8 cellular contexts compared by ENCODE assay signal in the genomic region with DNA sequence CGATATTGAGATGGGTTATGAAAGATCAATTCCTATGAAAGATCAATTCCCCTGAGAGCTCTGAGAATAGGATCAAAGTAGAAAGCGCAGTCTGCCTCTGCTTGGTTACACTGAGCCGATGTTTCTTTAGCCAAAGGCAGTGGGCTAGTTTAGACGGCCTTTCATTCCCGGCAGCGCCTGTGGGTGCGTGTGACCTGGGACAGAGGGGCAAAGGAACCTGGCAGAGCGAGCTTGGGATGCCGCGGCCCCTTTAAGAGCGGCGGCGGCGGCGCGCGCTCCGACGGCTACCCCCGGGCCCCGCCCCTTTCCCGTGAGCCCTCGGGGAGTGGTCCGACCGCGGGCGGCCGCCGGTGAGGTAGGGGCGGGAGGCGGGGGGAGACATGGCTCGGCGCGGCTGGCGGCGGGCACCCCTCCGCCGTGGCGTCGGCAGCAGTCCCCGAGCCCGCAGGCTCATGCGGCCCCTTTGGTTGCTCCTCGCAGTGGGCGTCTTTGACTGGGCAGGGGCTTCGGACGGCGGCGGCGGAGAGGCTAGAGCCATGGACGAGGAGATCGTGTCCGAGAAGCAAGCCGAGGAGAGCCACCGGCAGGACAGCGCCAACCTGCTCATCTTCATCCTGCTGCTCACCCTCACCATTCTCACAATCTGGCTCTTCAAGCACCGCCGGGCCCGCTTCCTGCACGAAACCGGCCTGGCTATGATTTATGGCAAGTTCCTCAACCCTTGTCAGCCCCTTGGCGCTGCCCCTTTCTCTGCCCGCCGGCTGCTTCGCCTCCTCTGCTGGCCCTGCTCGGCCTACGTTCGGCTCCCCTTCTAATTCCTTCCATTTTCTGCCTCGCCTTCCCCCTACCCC. TPM values are rescaled to one million over a fixed set of nuclear protein-coding genes. Genes with fewer than 3 reads are reported as not detected.
DNase-seq lines count a peak whose midpoint lies in the region; ATAC-seq, FAIRE-seq and TF ChIP-seq lines count a peak whose summit lies in the region.

A gene (plus strand): TSS at position 313 of the 851 bp plus-strand sequence. CDS start 224 bp downstream, at position 537.

- H3K4me2 ChIP-seq in H1 (ENCODE audit: insufficient read depth in 1 of 2, low read depth in 2 of 2, low read length in 2 of 2) (peak within 1 kb of the TSS; percentile 70 to 87), mesenchymal stem cell (ENCODE audit: low read length, poor library complexity, severe bottlenecking) (peak within 1 kb of the TSS; percentile 74)

- H3K36me3 ChIP-seq in BJ (ENCODE audit: control insufficient read depth, insufficient read depth, low read length): no peaks in the 10 kb centered on the region
- no peaks in the 10 kb centered on the region for H3K36me3 ChIP-seq in H1 (ENCODE audit: control insufficient read depth in 2 of 4, insufficient read depth in 4 of 4, low read length in 3 of 4)
- no peaks in the 10 kb centered on the region for H3K36me3 ChIP-seq in mesenchymal stem cell (ENCODE audit: control insufficient read depth in 1 of 2, insufficient read depth in 2 of 2, low read depth in 1 of 2, low read length in 2 of 2)

- H2BK15ac ChIP-seq in H1 (ENCODE audit: low read length) (no peak within 1 kb of the TSS), mesenchymal stem cell (ENCODE audit: low read depth, poor library complexity, severe bottlenecking) (no peak within 1 kb of the TSS)

- H3K9me3 ChIP-seq in H1 (ENCODE audit: insufficient read depth in 2 of 2, low read depth in 1 of 2, low read length in 1 of 2) (no peaks in the 10 kb centered on the region), mesenchymal stem cell (ENCODE audit: control insufficient read depth, low read length) (no peaks in the 10 kb centered on the region)

- H4K5ac ChIP-seq in H1 (ENCODE audit: insufficient read length, low read depth, low read length): peak within 1 kb of the TSS; percentile 96

- H2BK12ac ChIP-seq in H1 (ENCODE audit: low read depth, low read length) (no peak within 1 kb of the TSS), mesenchymal stem cell (ENCODE audit: low read length in 2 of 2) (peak within 1 kb of the TSS in 1 of 2 experiments; percentile 88)

- no peak within 1 kb of the TSS for H3K23ac ChIP-seq in H1 (ENCODE audit: insufficient read length)
- peak within 1 kb of the TSS in 1 of 2 experiments; percentile 59 for H3K23ac ChIP-seq in mesenchymal stem cell (ENCODE audit: low read length in 2 of 2)

- peak; percentile 42 for TF ChIP-seq POLR2A in GM19099 (IDR thresholded peaks at IDR 0.05; ENCODE audit: extremely low read depth, insufficient read length, low read depth)
- no peak; a peak in 1 of 3 replicates for TF ChIP-seq POLR2A in H1 (IDR thresholded peaks at IDR 0.05; ENCODE audit: control extremely low read depth in 1 of 2, low read depth in 2 of 2, low read length in 2 of 2)

- H3K27me3 ChIP-seq in BJ (ENCODE audit: control insufficient read depth, insufficient read depth, low read length): no peaks in the 10 kb centered on the region
- H3K27me3 ChIP-seq in H1 (replicated peaks in 1 of 4; ENCODE audit: control insufficient read depth in 3 of 4, extremely low read depth in 1 of 4, insufficient read depth in 3 of 4, low read length in 3 of 4): no peaks in the 10 kb centered on the region
- no peaks in the 10 kb centered on the region for H3K27me3 ChIP-seq in mesenchymal stem cell (ENCODE audit: control insufficient read depth in 1 of 2, insufficient read depth in 1 of 2, low read length in 2 of 2)

- CTCF ChIA-PET in BJ (lab: Yijun Ruan, JAX): interaction anchor here (1.5 kb wide), 1 partner anchor 198 kb away, joined by 3 read pairs; no protein-coding TSS in a partner anchor
- CTCF ChIA-PET in H1 (lab: Charles Lee; ENCODE audit: partially characterized antibody): interaction anchor here (1.0 kb wide), 1 partner anchor 15 kb away, joined by 4 read pairs; no protein-coding TSS in a partner anchor

- POLR2A ChIA-PET in BJ (lab: Charles Lee) (no interaction called here), H1 (lab: Charles Lee; ENCODE audit: partially characterized antibody) (interaction anchor here (2.6 kb wide), 1 partner anchor 11 kb away, joined by 14 read pairs; a partner anchor contains a TSS)

- H2BK20ac ChIP-seq in H1 (ENCODE audit: low read length): no peak within 1 kb of the TSS

- no peak within 1 kb of the TSS for H3K4ac ChIP-seq in H1 (replicated peaks; ENCODE audit: insufficient read length, low read depth, low read length)
- peak within 1 kb of the TSS in 1 of 2 experiments; percentile 75 for H3K4ac ChIP-seq in mesenchymal stem cell (ENCODE audit: low read depth in 1 of 2, low read length in 2 of 2)

- H2AFZ ChIP-seq in H1 (ENCODE audit: low read length) (peak within 1 kb of the TSS; percentile 88), mesenchymal stem cell (ENCODE audit: low read depth, low read length) (peak within 1 kb of the TSS; percentile 81)

- peak within 1 kb of the TSS; percentile 36; the same call in 1 of the 2 replicates for H3K27ac ChIP-seq in H1 (ENCODE audit: low read depth, low read length)
- peak within 1 kb of the TSS; percentile 26 for H3K27ac ChIP-seq in mesenchymal stem cell (ENCODE audit: low read length, poor library complexity, severe bottlenecking)

- no peak within 1 kb of the TSS for H4K91ac ChIP-seq in H1 (replicated peaks; ENCODE audit: insufficient read length, low read length)
- no peak within 1 kb of the TSS for H4K91ac ChIP-seq in mesenchymal stem cell (ENCODE audit: low read length)

- H3K14ac ChIP-seq in H1 (ENCODE audit: insufficient read length): no peak within 1 kb of the TSS
- peak within 1 kb of the TSS in 1 of 2 experiments; percentile 88 for H3K14ac ChIP-seq in mesenchymal stem cell (ENCODE audit: low read length in 2 of 2)

- no peak for TF ChIP-seq EP300 in H1 (IDR thresholded peaks at IDR 0.05; ENCODE audit: borderline replicate concordance in 1 of 2, low read depth in 2 of 2, low read length in 2 of 2)

- ATAC-seq in HG03354 (IDR thresholded peaks at IDR 0.05; ENCODE audit: poor library complexity, severe bottlenecking, unreplicated experiment): peak; percentile 89

- H4K8ac ChIP-seq in H1 (ENCODE audit: extremely low read depth, insufficient read depth, low read length) (no peak within 1 kb of the TSS; the same call in 1 of the 2 replicates), mesenchymal stem cell (ENCODE audit: low read length) (peak within 1 kb of the TSS; percentile 75)

- FAIRE-seq in H1 (lab: Jason Lieb, UNC): no peak

- H3K4me1 ChIP-seq in H1 (replicated peaks in 1 of 4; ENCODE audit: control insufficient read depth in 3 of 4, insufficient read depth in 4 of 4, low read length in 3 of 4): no peaks in the 10 kb centered on the region
- no peaks in the 10 kb centered on the region for H3K4me1 ChIP-seq in mesenchymal stem cell (ENCODE audit: control insufficient read depth, insufficient read depth, low read depth, low read length)

- peak within 1 kb of the TSS; percentile 25 for H3K56ac ChIP-seq in H1 (replicated peaks; ENCODE audit: insufficient read length, low read depth, low read length)

- 2% methylated on average over 14 of the region's 69 CpGs; no CpG with 5 or more reads in 1 of the 2 experiments for WGBS in H1 (ENCODE audit: extremely low coverage in 1 of 2, insufficient coverage in 1 of 2, insufficient read length in 1 of 2, insufficient replicate concordance in 2 of 2, low coverage in 1 of 2, low lambda C conversion rate in 2 of 2, missing lambda C conversion rate in 1 of 2), 2 experiments
- under 1% methylated on average over 33 of the region's 69 CpGs for WGBS in mesenchymal stem cell

- peaks cover 0 to 34% of the 10 kb centered on the region in 2 experiments; a peak in 2 of 4 replicates for H3K79me2 ChIP-seq in H1 (ENCODE audit: control insufficient read depth in 1 of 2, insufficient read depth in 2 of 2, low read length in 2 of 2)

- H3K79me1 ChIP-seq in H1 (ENCODE audit: low read depth, low read length): no peaks in the 10 kb centered on the region; the same call in 1 of the 2 replicates
- H3K79me1 ChIP-seq in mesenchymal stem cell (replicated peaks; ENCODE audit: low read length, poor library complexity, severe bottlenecking): no peaks in the 10 kb centered on the region

- H2AK5ac ChIP-seq in H1 (ENCODE audit: low read depth, low read length) (no peak within 1 kb of the TSS), mesenchymal stem cell (ENCODE audit: low read length, severe bottlenecking) (no peak within 1 kb of the TSS)

- DNase-seq in BJ (ENCODE audit: low read depth): no peak
- DNase-seq in NCI-H526 treated with DMSO at 0.1 percent for 48 hours (lab: John Stamatoyannopoulos, UW): peak; percentile 63
- peak; percentile 82 for DNase-seq in activated CD8-positive, alpha-beta memory T cell treated with anti-CD3 and anti-CD28 coated beads for 24 hours
- DNase-seq in H1 (ENCODE audit: low read depth in 1 of 2, low spot score in 2 of 2): peak in 1 of 2 experiments; percentile 66
- peak; percentile 60 for DNase-seq in mesenchymal stem cell
- DNase-seq in stimulated activated CD8-positive, alpha-beta memory T cell treated with anti-CD3 and anti-CD28 coated beads, Interleukin-12 subunit alpha, Interleukin-12 subunit beta, amount 100 ng/mL, for 24 hours (ENCODE audit: extremely low read depth): peak; percentile 35

- H3K18ac ChIP-seq in H1 (ENCODE audit: extremely low read depth, low read length) (no peak within 1 kb of the TSS; the same call in 1 of the 2 replicates), mesenchymal stem cell (ENCODE audit: low read depth in 1 of 2, low read length in 2 of 2) (peak within 1 kb of the TSS; percentile 66 to 88)

- TF ChIP-seq CTCF in BJ (IDR thresholded peaks at IDR 0.05; ENCODE audit: insufficient read depth, low read depth, low read length) (no peak), H1 (IDR thresholded peaks at IDR 0.05; ENCODE audit: control extremely low read depth in 1 of 3, insufficient read depth in 1 of 3, low read depth in 1 of 3, low read length in 3 of 3) (no peak)

- peak within 1 kb of the TSS; percentile 48 to 81 (median 62); a peak in 5 of 7 replicates for H3K9ac ChIP-seq in H1 (replicated peaks in 1 of 4; ENCODE audit: extremely low read depth in 1 of 4, low read depth in 3 of 4, low read length in 3 of 4)
- peak within 1 kb of the TSS; percentile 88 for H3K9ac ChIP-seq in mesenchymal stem cell (ENCODE audit: low read length)

- TF ChIP-seq RAD21 in H1 (IDR thresholded peaks at IDR 0.05 in 1 of 2, conservative IDR thresholded peaks at IDR 0.05 in 1 of 2; ENCODE audit: low read depth in 2 of 2, low read length in 2 of 2): no peak

- H4K20me1 ChIP-seq in H1 (replicated peaks in 1 of 2; ENCODE audit: control insufficient read depth in 1 of 2, insufficient read depth in 2 of 2, low read length in 2 of 2): no peaks in the 10 kb centered on the region

- H2BK120ac ChIP-seq in H1 (replicated peaks; ENCODE audit: low read depth, low read length) (no peak within 1 kb of the TSS), mesenchymal stem cell (ENCODE audit: low read depth, low read length) (no peak within 1 kb of the TSS)

- H2BK5ac ChIP-seq in H1 (ENCODE audit: low read depth, low read length) (no peak within 1 kb of the TSS), mesenchymal stem cell (ENCODE audit: low read depth, low read length, poor library complexity, severe bottlenecking) (no peak within 1 kb of the TSS)

- H3K23me2 ChIP-seq in H1 (ENCODE audit: low read depth, low read length): peaks cover 2% of the 10 kb centered on the region; the same call in 1 of the 2 replicates

- peak within 1 kb of the TSS; percentile 74 for H3K4me3 ChIP-seq in BJ (ENCODE audit: low read depth, low read length)
- H3K4me3 ChIP-seq in H1 (ENCODE audit: extremely low read depth in 1 of 4, insufficient read depth in 2 of 4, low read depth in 3 of 4, low read length in 4 of 4): peak within 1 kb of the TSS; percentile 64 to 94 (median 82)
- peak within 1 kb of the TSS; percentile 79 to 87 for H3K4me3 ChIP-seq in mesenchymal stem cell (ENCODE audit: insufficient read depth in 1 of 2, low read depth in 1 of 2, low read length in 2 of 2)

RNA-seq across cellular contexts. Expression of the gene that starts here (rescaled TPM):
- polyA plus RNA-seq in BJ (2011; rRNA removed): 6.3 and 12.0 TPM in 2 replicates
- polyA minus RNA-seq in BJ (2011; rRNA and poly(A)+ RNA removed): 10.2 and 11.2 TPM in 2 replicates
- total RNA-seq in H1 (2021; fragmentation: NEBNext Ultra II Directional; extraction: Animal tissue kit (Norgen Biotek cat#: 25700)): 12.2 and 14.1 TPM in 2 replicates
- polyA plus RNA-seq in H1 (2011; rRNA removed): 5.6 and 8.0 TPM in 2 replicates
- 7.4 TPM for polyA plus RNA-seq in H1 (2011; cell fraction: cytosol; rRNA removed)
- 3.7 TPM for polyA plus RNA-seq in H1 (2011; cell fraction: nucleus; rRNA removed)
- 6.3 to 8.3 TPM (median 7.8 TPM) in 4 replicates for polyA plus RNA-seq in H1 (2012, experiment 1 of 2)
- polyA plus RNA-seq in H1 (2012, experiment 2 of 2): 0.80 TPM
- 10.1 TPM for polyA plus RNA-seq in H1 (2013, experiment 1 of 2)
- 11.3 TPM for polyA plus RNA-seq in H1 (2013, experiment 2 of 2)
- 19.0 and 25.7 TPM in 2 replicates for polyA minus RNA-seq in H1 (2011; rRNA and poly(A)+ RNA removed)
- polyA minus RNA-seq in H1 (2011; cell fraction: cytosol; rRNA and poly(A)+ RNA removed): 7.9 TPM
- 12.4 TPM for polyA minus RNA-seq in H1 (2011; cell fraction: nucleus; rRNA and poly(A)+ RNA removed)
- 13.0 TPM for polyA plus RNA-seq in mesenchymal stem cell (2013, experiment 1 of 2)
- 12.6 TPM for polyA plus RNA-seq in mesenchymal stem cell (2013, experiment 2 of 2)
